9 cellular contexts compared by ENCODE assay signal in the genomic region with DNA sequence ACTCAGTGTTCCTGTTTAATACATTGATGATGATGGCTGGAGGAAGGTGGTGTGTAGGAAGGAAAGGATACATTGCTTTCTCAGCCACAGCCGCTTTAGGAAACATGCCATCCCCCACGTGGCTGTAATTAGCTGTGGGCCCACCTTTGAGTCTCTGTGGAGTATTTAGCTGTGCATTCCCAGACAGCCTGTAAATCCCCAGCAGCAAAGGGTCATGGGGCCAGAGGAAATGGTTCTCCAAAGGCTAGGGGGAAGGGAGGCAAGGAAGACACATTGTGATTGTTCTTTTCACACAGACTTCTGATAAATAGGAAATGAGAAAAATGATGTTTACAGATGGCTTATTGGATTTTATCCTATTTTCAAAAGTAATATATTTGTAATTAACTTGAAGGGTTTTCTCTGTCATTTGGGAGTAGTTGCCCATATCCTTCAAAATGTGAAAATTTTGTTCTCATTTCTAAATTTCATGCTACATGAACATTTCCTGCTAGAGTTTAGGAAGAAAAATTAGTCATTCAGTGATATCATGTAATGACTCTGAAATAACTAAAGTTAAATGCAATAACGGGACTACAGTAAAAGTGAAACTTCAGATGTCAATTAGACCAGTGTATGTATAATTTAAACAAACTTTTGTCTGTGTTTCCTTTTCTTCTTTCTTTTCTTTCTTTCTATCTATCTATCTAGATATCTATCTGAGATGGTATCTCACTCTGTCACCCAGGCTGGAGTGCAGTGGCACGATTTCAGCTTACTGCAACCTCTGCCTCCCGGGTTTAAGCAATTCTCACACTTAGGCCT. TPM values are rescaled to one million over a fixed set of nuclear protein-coding genes. Genes with fewer than 3 reads are reported as not detected.
DNase-seq lines count a peak whose midpoint lies in the region; ATAC-seq and TF ChIP-seq lines count a peak whose summit lies in the region.
"Had no signal": no experiment of that assay in that cellular context is flagged by ENCODE, and none has a peak within 500 bp of the region (broad histone marks: within the 10 kb centered on the region; RNA-seq: fewer than 3 reads in every experiment).

No MANE protein-coding gene starts in this region.

- peaks cover 10% of the 10 kb centered on the region for H3K4me1 ChIP-seq in colonic mucosa

- intact Hi-C loops in colonic mucosa (cut with DNase I) (no loop called here), natural killer cell (cut with micrococcal nuclease) (no loop called here)

- H3K27ac ChIP-seq in colonic mucosa, result peak overlapping the region; percentile 61

- no peaks in the 10 kb centered on the region for H3K36me3 ChIP-seq in colonic mucosa

- H3K27ac Mint-ChIP-seq in natural killer cell, result peak overlapping the region; percentile 62 to 76

- ATAC-seq in natural killer cell (no peak), HG02763 (IDR thresholded peaks at IDR 0.05; ENCODE audit: unreplicated experiment) (no peak), HG03354 (IDR thresholded peaks at IDR 0.05; ENCODE audit: poor library complexity, severe bottlenecking, unreplicated experiment) (no peak)

- no peak overlapping the region for H3K9ac ChIP-seq in colonic mucosa (ENCODE audit: low read depth in 2 of 2, low read length in 2 of 2)

- TF ChIP-seq CTCF in colonic mucosa (IDR thresholded peaks at IDR 0.05) (no peak), natural killer cell (IDR thresholded peaks at IDR 0.05) (no peak)

- H3K27me3 Mint-ChIP-seq in natural killer cell (ENCODE audit: low read depth in 2 of 2), result no peaks in the 10 kb centered on the region

- no peak overlapping the region for H3K4me3 ChIP-seq in colonic mucosa

- DNase-seq in EL (peak; percentile 88), LHCN-M2 (ENCODE audit: low read depth) (peak; percentile 68), colonic mucosa (no peak), natural killer cell (no peak), Kasumi-1 (lab: John Stamatoyannopoulos, UW) (no peak)
- no peak for DNase-seq in activated effector memory CD4-positive, alpha-beta T cell treated with anti-CD3 and anti-CD28 coated beads, Interleukin-2, amount 50 U/mL, for 16 hours
- DNase-seq: NCI-H2107 had no signal

- no peaks in the 10 kb centered on the region for H3K27me3 ChIP-seq in colonic mucosa

- H3K9me3 Mint-ChIP-seq in natural killer cell, result no peaks in the 10 kb centered on the region

- peaks cover 34% of the 10 kb centered on the region for H3K36me3 Mint-ChIP-seq in natural killer cell

- H3K4me3 Mint-ChIP-seq in natural killer cell, result no peak overlapping the region

- no peaks in the 10 kb centered on the region for H3K9me3 ChIP-seq in colonic mucosa

- peaks cover 0 to 8% of the 10 kb centered on the region in 2 donors for H3K4me1 Mint-ChIP-seq in natural killer cell

RNA-seq across cellular contexts. Expression of gene F2R, which starts 24.3 kb away (rescaled TPM):
- total RNA-seq in LHCN-M2 (2014; rRNA removed), result 22.4 and 22.5 TPM in 2 replicates
- polyA plus RNA-seq in LHCN-M2 (2012), result 15.5 TPM
- total RNA-seq in colonic mucosa, result 1 to 10 TPM; 3.6 to 8.1 TPM
- total RNA-seq in natural killer cell, result 10 to 100 TPM; 43.2 to 53.9 (median 50.1) TPM

Comparison
In these comparisons a context has a peak if more than half of its experiments do, and no peak if none do; other contexts are left out.
1. DNase-seq: peak in EL (single experiment) and LHCN-M2 (single experiment); none in colonic mucosa (single experiment), natural killer cell (single experiment), Kasumi-1 (0 of 2) and activated effector memory CD4-positive, alpha-beta T cell treated with anti-CD3 and anti-CD28 coated beads, Interleukin-2, amount 50 U/mL, for 16 hours (single experiment).